Comparison of ENCODE assay signal across 1 cellular context in genomic region chr19:41936416-41936850, GRCh38.
TF ChIP-seq lines count a peak whose summit lies in the region.

No MANE protein-coding gene starts in this region.

TF ChIP-seq in HEK293, 187 proteins besides CTCF, POLR2A, EP300 and RAD21 (continued from another document):
- TF ChIP-seq, protein P1, sequence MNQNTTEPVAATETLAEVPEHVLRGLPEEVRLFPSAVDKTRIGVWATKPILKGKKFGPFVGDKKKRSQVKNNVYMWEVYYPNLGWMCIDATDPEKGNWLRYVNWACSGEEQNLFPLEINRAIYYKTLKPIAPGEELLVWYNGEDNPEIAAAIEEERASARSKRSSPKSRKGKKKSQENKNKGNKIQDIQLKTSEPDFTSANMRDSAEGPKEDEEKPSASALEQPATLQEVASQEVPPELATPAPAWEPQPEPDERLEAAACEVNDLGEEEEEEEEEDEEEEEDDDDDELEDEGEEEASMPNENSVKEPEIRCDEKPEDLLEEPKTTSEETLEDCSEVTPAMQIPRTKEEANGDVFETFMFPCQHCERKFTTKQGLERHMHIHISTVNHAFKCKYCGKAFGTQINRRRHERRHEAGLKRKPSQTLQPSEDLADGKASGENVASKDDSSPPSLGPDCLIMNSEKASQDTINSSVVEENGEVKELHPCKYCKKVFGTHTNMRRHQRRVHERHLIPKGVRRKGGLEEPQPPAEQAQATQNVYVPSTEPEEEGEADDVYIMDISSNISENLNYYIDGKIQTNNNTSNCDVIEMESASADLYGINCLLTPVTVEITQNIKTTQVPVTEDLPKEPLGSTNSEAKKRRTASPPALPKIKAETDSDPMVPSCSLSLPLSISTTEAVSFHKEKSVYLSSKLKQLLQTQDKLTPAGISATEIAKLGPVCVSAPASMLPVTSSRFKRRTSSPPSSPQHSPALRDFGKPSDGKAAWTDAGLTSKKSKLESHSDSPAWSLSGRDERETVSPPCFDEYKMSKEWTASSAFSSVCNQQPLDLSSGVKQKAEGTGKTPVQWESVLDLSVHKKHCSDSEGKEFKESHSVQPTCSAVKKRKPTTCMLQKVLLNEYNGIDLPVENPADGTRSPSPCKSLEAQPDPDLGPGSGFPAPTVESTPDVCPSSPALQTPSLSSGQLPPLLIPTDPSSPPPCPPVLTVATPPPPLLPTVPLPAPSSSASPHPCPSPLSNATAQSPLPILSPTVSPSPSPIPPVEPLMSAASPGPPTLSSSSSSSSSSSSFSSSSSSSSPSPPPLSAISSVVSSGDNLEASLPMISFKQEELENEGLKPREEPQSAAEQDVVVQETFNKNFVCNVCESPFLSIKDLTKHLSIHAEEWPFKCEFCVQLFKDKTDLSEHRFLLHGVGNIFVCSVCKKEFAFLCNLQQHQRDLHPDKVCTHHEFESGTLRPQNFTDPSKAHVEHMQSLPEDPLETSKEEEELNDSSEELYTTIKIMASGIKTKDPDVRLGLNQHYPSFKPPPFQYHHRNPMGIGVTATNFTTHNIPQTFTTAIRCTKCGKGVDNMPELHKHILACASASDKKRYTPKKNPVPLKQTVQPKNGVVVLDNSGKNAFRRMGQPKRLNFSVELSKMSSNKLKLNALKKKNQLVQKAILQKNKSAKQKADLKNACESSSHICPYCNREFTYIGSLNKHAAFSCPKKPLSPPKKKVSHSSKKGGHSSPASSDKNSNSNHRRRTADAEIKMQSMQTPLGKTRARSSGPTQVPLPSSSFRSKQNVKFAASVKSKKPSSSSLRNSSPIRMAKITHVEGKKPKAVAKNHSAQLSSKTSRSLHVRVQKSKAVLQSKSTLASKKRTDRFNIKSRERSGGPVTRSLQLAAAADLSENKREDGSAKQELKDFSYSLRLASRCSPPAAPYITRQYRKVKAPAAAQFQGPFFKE (tag by site-specific recombination; IDR thresholded peaks at IDR 0.05; ENCODE audit: borderline replicate concordance), result no peak
- TF ChIP-seq ZNF23 (tag by site-specific recombination; IDR thresholded peaks at IDR 0.05; ENCODE audit: borderline replicate concordance), result no peak
- no peak for TF ChIP-seq ZNF843 (tag by site-specific recombination; IDR thresholded peaks at IDR 0.05)
- TF ChIP-seq ZNF660 (tag by site-specific recombination; IDR thresholded peaks at IDR 0.05), result no peak
- no peak for TF ChIP-seq ZNF16 (tag by site-specific recombination; IDR thresholded peaks at IDR 0.05; ENCODE audit: low read depth)
- TF ChIP-seq, protein P2, sequence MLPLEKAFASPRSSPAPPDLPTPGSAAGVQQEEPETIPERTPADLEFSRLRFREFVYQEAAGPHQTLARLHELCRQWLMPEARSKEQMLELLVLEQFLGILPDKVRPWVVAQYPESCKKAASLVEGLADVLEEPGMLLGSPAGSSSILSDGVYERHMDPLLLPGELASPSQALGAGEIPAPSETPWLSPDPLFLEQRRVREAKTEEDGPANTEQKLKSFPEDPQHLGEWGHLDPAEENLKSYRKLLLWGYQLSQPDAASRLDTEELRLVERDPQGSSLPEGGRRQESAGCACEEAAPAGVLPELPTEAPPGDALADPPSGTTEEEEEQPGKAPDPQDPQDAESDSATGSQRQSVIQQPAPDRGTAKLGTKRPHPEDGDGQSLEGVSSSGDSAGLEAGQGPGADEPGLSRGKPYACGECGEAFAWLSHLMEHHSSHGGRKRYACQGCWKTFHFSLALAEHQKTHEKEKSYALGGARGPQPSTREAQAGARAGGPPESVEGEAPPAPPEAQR (tag by site-specific recombination; IDR thresholded peaks at IDR 0.05), result no peak
- TF ChIP-seq ZNF366 (tag by site-specific recombination; conservative IDR thresholded peaks at IDR 0.05), result no peak
- no peak for TF ChIP-seq ZFP41 (tag by site-specific recombination; IDR thresholded peaks at IDR 0.05; ENCODE audit: borderline replicate concordance)
- no peak for TF ChIP-seq KLF16 (tag by site-specific recombination; IDR thresholded peaks at IDR 0.05)
- no peak for TF ChIP-seq ZBTB44 (tag by site-specific recombination; IDR thresholded peaks at IDR 0.05)
- TF ChIP-seq ZBTB21 (tag by site-specific recombination; IDR thresholded peaks at IDR 0.05), result no peak
- no peak for TF ChIP-seq SETDB1 (IDR thresholded peaks at IDR 0.05; ENCODE audit: insufficient read length, low read length)
- peak; percentile 88 for TF ChIP-seq ZNF600 (tag by site-specific recombination; IDR thresholded peaks at IDR 0.05)
- TF ChIP-seq ZBTB1 (tag by site-specific recombination; IDR thresholded peaks at IDR 0.05), result no peak
- TF ChIP-seq ZNF791 (tag by site-specific recombination; IDR thresholded peaks at IDR 0.05), result no peak
- no peak for TF ChIP-seq GLI2 (tag by site-specific recombination; IDR thresholded peaks at IDR 0.05; ENCODE audit: borderline replicate concordance, low read depth)
- TF ChIP-seq KLF1 (tag by site-specific recombination; IDR thresholded peaks at IDR 0.05), result peak; percentile 21; the same call in 1 of the 2 replicates
- TF ChIP-seq, protein P3, sequence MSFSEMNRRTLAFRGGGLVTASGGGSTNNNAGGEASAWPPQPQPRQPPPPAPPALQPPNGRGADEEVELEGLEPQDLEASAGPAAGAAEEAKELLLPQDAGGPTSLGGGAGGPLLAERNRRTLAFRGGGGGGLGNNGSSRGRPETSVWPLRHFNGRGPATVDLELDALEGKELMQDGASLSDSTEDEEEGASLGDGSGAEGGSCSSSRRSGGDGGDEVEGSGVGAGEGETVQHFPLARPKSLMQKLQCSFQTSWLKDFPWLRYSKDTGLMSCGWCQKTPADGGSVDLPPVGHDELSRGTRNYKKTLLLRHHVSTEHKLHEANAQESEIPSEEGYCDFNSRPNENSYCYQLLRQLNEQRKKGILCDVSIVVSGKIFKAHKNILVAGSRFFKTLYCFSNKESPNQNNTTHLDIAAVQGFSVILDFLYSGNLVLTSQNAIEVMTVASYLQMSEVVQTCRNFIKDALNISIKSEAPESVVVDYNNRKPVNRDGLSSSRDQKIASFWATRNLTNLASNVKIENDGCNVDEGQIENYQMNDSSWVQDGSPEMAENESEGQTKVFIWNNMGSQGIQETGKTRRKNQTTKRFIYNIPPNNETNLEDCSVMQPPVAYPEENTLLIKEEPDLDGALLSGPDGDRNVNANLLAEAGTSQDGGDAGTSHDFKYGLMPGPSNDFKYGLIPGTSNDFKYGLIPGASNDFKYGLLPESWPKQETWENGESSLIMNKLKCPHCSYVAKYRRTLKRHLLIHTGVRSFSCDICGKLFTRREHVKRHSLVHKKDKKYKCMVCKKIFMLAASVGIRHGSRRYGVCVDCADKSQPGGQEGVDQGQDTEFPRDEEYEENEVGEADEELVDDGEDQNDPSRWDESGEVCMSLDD (tag by site-specific recombination; IDR thresholded peaks at IDR 0.05), result peak; percentile 4; the same call in 1 of the 2 replicates
- no peak for TF ChIP-seq WT1 (tag by site-specific recombination; IDR thresholded peaks at IDR 0.05)
- TF ChIP-seq ZNF404 (tag by site-specific recombination; IDR thresholded peaks at IDR 0.05), result no peak
TF ChIP-seq in HEK293: peak in this region for 8.
